30 cellular contexts compared by ENCODE assay signal in the genomic region with DNA sequence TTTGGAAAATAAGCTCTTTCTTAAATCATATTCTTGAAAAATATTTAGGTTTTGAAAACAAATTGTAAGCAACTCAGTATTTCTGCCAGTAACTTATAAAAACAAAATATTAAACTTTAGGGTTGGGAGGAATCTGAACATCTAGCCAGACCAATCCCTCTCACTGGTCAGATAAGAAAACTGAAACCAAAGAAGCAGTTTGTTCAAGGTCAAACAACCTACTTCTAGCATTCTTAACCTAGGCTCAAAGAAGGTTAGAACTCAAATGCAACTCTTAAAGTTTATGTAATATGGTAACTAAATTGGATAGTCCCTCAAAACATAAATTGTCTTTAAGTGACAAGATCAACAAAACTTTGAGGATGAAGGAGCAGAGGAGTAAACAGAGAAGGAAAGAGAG.
"Had no signal": no experiment of that assay in that cellular context is flagged by ENCODE, and none has a peak within 500 bp of the region (broad histone marks: within the 10 kb centered on the region; RNA-seq: fewer than 3 reads in every experiment).

No MANE protein-coding gene starts in this region.

- H3K4me3 ChIP-seq: body of pancreas, esophagus squamous epithelium, heart left ventricle had no signal

- DNase-seq: activated B cell treated with CpG ODN at 0.5 μM for 24 hours; activated CD4-positive, alpha-beta T cell treated with anti-CD3 and anti-CD28 coated beads for 48 hours; activated CD4-positive, alpha-beta T cell treated with anti-CD3 and anti-CD28 coated beads, Interleukin-2, amount 50 U/mL, for 1 hour; activated CD4-positive, alpha-beta T cell treated with anti-CD3 and anti-CD28 coated beads, Interleukin-2, amount 50 U/mL, for 48 hours; activated CD8-positive, alpha-beta memory T cell treated with anti-CD3 and anti-CD28 coated beads for 24 hours; activated CD8-positive, alpha-beta T cell treated with anti-CD3 and anti-CD28 coated beads for 36 hours; activated effector memory CD4-positive, alpha-beta T cell treated with Interleukin-2 at 50 U/mL for 16 hours; activated gamma-delta T cell treated with Interleukin-2 at 50 U/mL for 16 hours; activated naive CD4-positive, alpha-beta T cell treated with anti-CD3 and anti-CD28 coated beads, Interleukin-2, amount 50 U/mL, for 16 hours; activated naive CD4-positive, alpha-beta T cell treated with Interleukin-2 at 50 U/mL for 16 hours; activated T-cell treated with anti-CD3 and anti-CD28 coated beads, Interleukin-2, amount 50 U/mL, for 4 hours; amniotic stem cell; anterior cingulate cortex; body of pancreas; caudate nucleus; effector CD4-positive, alpha-beta T cell; effector memory CD8-positive, alpha-beta T cell; esophagus squamous epithelium; foreskin melanocyte; glutamatergic neuron; heart left ventricle; hypothalamus; T-helper 2 cell; WERI-Rb-1 had no signal

- H3K36me3 ChIP-seq: esophagus squamous epithelium, heart left ventricle, WERI-Rb-1 had no signal

- H3K27ac Mint-ChIP-seq: activated B cell treated with CpG ODN at 0.5 μM for 24 hours; activated CD8-positive, alpha-beta T cell treated with anti-CD3 and anti-CD28 coated beads for 36 hours; activated naive CD8-positive, alpha-beta T cell; activated T-helper 17 cell treated with anti-CD3 and anti-CD28 coated beads, Interleukin-2, amount 50 U/mL, for 72 hours; effector memory CD8-positive, alpha-beta T cell had no signal

- H3K27ac ChIP-seq: body of pancreas, epithelial cell of prostate, heart left ventricle, WERI-Rb-1 had no signal

- H3K4me1 Mint-ChIP-seq: activated B cell treated with CpG ODN at 0.5 μM for 24 hours; activated T-helper 17 cell treated with anti-CD3 and anti-CD28 coated beads, Interleukin-2, amount 50 U/mL, for 72 hours had no signal

- H3K4me3 Mint-ChIP-seq: activated B cell treated with CpG ODN at 0.5 μM for 24 hours; activated CD8-positive, alpha-beta T cell treated with anti-CD3 and anti-CD28 coated beads for 36 hours; activated naive CD8-positive, alpha-beta T cell; activated T-cell treated with anti-CD3 and anti-CD28 coated beads, Interleukin-2, amount 50 U/mL, for 4 hours; activated T-helper 17 cell treated with anti-CD3 and anti-CD28 coated beads, Interleukin-2, amount 50 U/mL, for 72 hours; effector memory CD8-positive, alpha-beta T cell had no signal

- FAIRE-seq: colon, endothelial cell of umbilical vein had no signal

- H3K9me3 ChIP-seq: body of pancreas, esophagus squamous epithelium, heart left ventricle had no signal

- H3K9me3 Mint-ChIP-seq: activated B cell treated with CpG ODN at 0.5 μM for 24 hours; activated CD8-positive, alpha-beta T cell treated with anti-CD3 and anti-CD28 coated beads for 36 hours; activated T-cell treated with anti-CD3 and anti-CD28 coated beads, Interleukin-2, amount 50 U/mL, for 4 hours; activated T-helper 17 cell treated with anti-CD3 and anti-CD28 coated beads, Interleukin-2, amount 50 U/mL, for 72 hours; effector memory CD8-positive, alpha-beta T cell had no signal

- H3K4me1 ChIP-seq: esophagus squamous epithelium had no signal

- ATAC-seq: activated CD4-positive, CD25-positive, alpha-beta regulatory T cell treated with anti-CD3 and anti-CD28 coated beads, Interleukin-2, amount 50 U/mL, for 24 hours; activated CD8-positive, alpha-beta T cell treated with anti-CD3 and anti-CD28 coated beads for 36 hours; activated T-cell treated with anti-CD3 and anti-CD28 coated beads, Interleukin-2, amount 50 U/mL, for 4 hours; activated T-helper 17 cell treated with anti-CD3 and anti-CD28 coated beads, Interleukin-2, amount 50 U/mL, for 72 hours; body of pancreas; effector memory CD8-positive, alpha-beta T cell; heart left ventricle had no signal

- H3K36me3 Mint-ChIP-seq: activated naive CD8-positive, alpha-beta T cell had no signal

- H3K27me3 ChIP-seq: body of pancreas, esophagus squamous epithelium had no signal
